ENCODE assay signal across 15 cellular contexts in genomic region chr12:51388826-51389225, GRCh38. TPM values are rescaled to one million over a fixed set of nuclear protein-coding genes. Genes with fewer than 3 reads are reported as not detected.
DNase-seq lines count a peak whose midpoint lies in the region; TF ChIP-seq lines count a peak whose summit lies in the region.
"Had no signal": no experiment of that assay in that cellular context is flagged by ENCODE, and none has a peak within 500 bp of the region (broad histone marks: within the 10 kb centered on the region; RNA-seq: fewer than 3 reads in every experiment).

No MANE protein-coding gene starts in this region.

- intact Hi-C loops in stomach (cut with DNase I; ENCODE audit: low total_unique reads): no loop called here

- no peak for TF ChIP-seq EP300 in stomach (IDR thresholded peaks at IDR 0.05)

- peaks cover 0 to 3% (median 0%) of the 10 kb centered on the region in 4 donors for H3K36me3 ChIP-seq in stomach
- H3K36me3 ChIP-seq: esophagus squamous epithelium, right lobe of liver, thoracic aorta had no signal

- no peaks in the 10 kb centered on the region for H3K9me3 ChIP-seq in stomach
- H3K9me3 ChIP-seq: esophagus squamous epithelium, right lobe of liver, thoracic aorta had no signal

- H3K4me1 ChIP-seq in stomach: peaks cover 0 to 65% (median 37%) of the 10 kb centered on the region in 4 donors

- no peak for TF ChIP-seq POLR2A in stomach (IDR thresholded peaks at IDR 0.05)

- no peak overlapping the region for H3K4me3 ChIP-seq in stomach
- H3K4me3 ChIP-seq: esophagus squamous epithelium, right lobe of liver, thoracic aorta had no signal

- whole genome bisulfite sequencing in stomach, 5 donors: 68 to 82% (median 72%) methylated on average over 5 of the region's 5 CpGs

- no peak for TF ChIP-seq CTCF in stomach (IDR thresholded peaks at IDR 0.05)

- DNase-seq in NCI-H2107 treated with DMSO at 0.1 percent for 48 hours (lab: John Stamatoyannopoulos, UW; ENCODE audit: unreplicated experiment) (peak; percentile 45), NCI-H2107 (lab: John Stamatoyannopoulos, UW) (no peak), medulla oblongata (ENCODE audit: extremely low spot score) (peak; percentile 87), stomach (no peak), HuH-7 (ENCODE audit: low spot score) (no peak), NCI-H1092 (lab: John Stamatoyannopoulos, UW) (no peak), D341Med (ENCODE audit: low spot score) (no peak)
- DNase-seq: esophagus squamous epithelium, right lobe of liver had no signal

- H3K27me3 ChIP-seq in stomach: peaks cover 0 to 34% (median 9%) of the 10 kb centered on the region in 3 donors

- H3K27ac ChIP-seq in angular gyrus (ENCODE audit: low read depth, low read length) (peak overlapping the region; percentile 91), stomach (peak overlapping the region in 4 of 5 donors; percentile 28 to 87 (median 68))
- H3K27ac ChIP-seq: 22Rv1, right lobe of liver, thoracic aorta had no signal

RNA-seq across cellular contexts. Expression of gene GALNT6, which starts 2.4 kb away (rescaled TPM):
- 100 to 1,000 TPM in 1 of 5 donors, 10 to 100 TPM in 3, 1 to 10 TPM in 1; 4.1 to 155 (median 40.4) TPM for total RNA-seq in stomach
- 10 to 100 TPM in 1 of 3 donors, 1 to 10 TPM in 2; 3.4 to 11.8 (median 7.7) TPM for polyA plus RNA-seq in stomach
- total RNA-seq: LHCN-M2 had no signal

RNA-seq across cellular contexts. Expression of gene SLC4A8, which starts 35.8 kb away (rescaled TPM):
- 1 to 10 TPM in 3 of 5 donors, under 1 TPM in 2; 0.29 to 9.7 (median 1.8) TPM for total RNA-seq in stomach
- 1 to 10 TPM in 1 of 3 donors, under 1 TPM in 2; 0.35 to 1.1 (median 0.87) TPM for polyA plus RNA-seq in stomach

RNA-seq across cellular contexts. Expression of gene CELA1, which starts 42.3 kb away (rescaled TPM):
- total RNA-seq in stomach: not detected
- polyA plus RNA-seq in stomach: not detected
- total RNA-seq: activated CD8-positive, alpha-beta memory T cell treated with anti-CD3 and anti-CD28 coated beads for 36 hours; cerebellum; esophagus squamous epithelium; LHCN-M2; right lobe of liver; thoracic aorta had no signal

Comparison
In these comparisons a context has a peak if more than half of its experiments do, and no peak if none do; other contexts are left out.
1. DNase-seq: peak in NCI-H2107 treated with DMSO at 0.1 percent for 48 hours (single experiment) and medulla oblongata (single experiment); none in NCI-H2107 (single experiment), stomach (single experiment), HuH-7 (single experiment), NCI-H1092 (single experiment) and D341Med (single experiment).